ENCODE assay signal across 1 cellular context in genomic region chr20:4645621-4646020, GRCh38.
TF ChIP-seq lines count a peak whose summit lies in the region.

No MANE protein-coding gene starts in this region.

TF ChIP-seq in WTC11, 78 proteins besides CTCF, POLR2A, EP300 and RAD21 (continued from another document):
- TF ChIP-seq USF1 (CRISPR knock-in tag; IDR thresholded peaks at IDR 0.05): no peak
